Comparison of ENCODE assay signal across 38 cellular contexts in genomic region chr10:128361487-128361886, GRCh38.
"Had no signal": no experiment of that assay in that cellular context is flagged by ENCODE, and none has a peak within 500 bp of the region (broad histone marks: within the 10 kb centered on the region; RNA-seq: fewer than 3 reads in every experiment).

No MANE protein-coding gene starts in this region.

- H3K9me3 Mint-ChIP-seq: activated naive CD4-positive, alpha-beta T cell treated with anti-CD3 and anti-CD28 coated beads for 36 hours; activated naive CD4-positive, alpha-beta T cell treated with anti-CD3 and anti-CD28 coated beads, Interleukin-2, amount 10 ng/mL, durations not matched to agents 7 days and 5 days; activated naive CD4-positive, alpha-beta T cell treated with anti-CD3 and anti-CD28 coated beads, Interleukin-2, amount 50 U/mL, for 24 hours; activated naive CD4-positive, alpha-beta T cell treated with anti-CD3 and anti-CD28 coated beads, Interleukin-2, amount 50 U/mL, for 72 hours; activated naive CD8-positive, alpha-beta T cell treated with anti-CD3 and anti-CD28 coated beads for 36 hours; activated naive CD8-positive, alpha-beta T cell treated with anti-CD3 and anti-CD28 coated beads, Interleukin-2, amount 10 ng/mL, durations not matched to agents 7 days and 5 days; activated naive CD8-positive, alpha-beta T cell treated with anti-CD3 and anti-CD28 coated beads, Interleukin-2, amount 50 U/mL, for 24 hours; activated T-cell treated with anti-CD3 and anti-CD28 coated beads, Interleukin-2, amount 50 U/mL, for 24 hours; activated T-cell treated with anti-CD3 and anti-CD28 coated beads, Interleukin-2, amount 50 U/mL, for 4 hours; activated T-cell treated with anti-CD3 and anti-CD28 coated beads, Interleukin-2, amount 50 U/mL, for 72 hours; activated T-helper 1 cell treated with anti-CD3 and anti-CD28 coated beads, Interleukin-12 subunit alpha, Interleukin-12 subunit beta, Interleukin-2, Interleukin-4 antibody, amounts not matched to agents 30 ng/mL and 10 ng/mL and 1 ng/mL, durations not matched to agents 14 hours and 24 hours and 36 hours; activated T-helper 17 cell treated with anti-CD3 and anti-CD28 coated beads, Interleukin-2, amount 50 U/mL, for 72 hours; activated T-helper 2 cell treated with anti-CD3 and anti-CD28 coated beads, Interferon-gamma antibody, Interleukin-2, Interleukin-4, amounts not matched to agents 10 μg/mL and 5 μg/mL and 100 μg/mL, durations not matched to agents 14 hours and 24 hours and 36 hours; central memory CD8-positive, alpha-beta T cell had no signal

- H3K27me3 Mint-ChIP-seq: activated naive CD4-positive, alpha-beta T cell treated with anti-CD3 and anti-CD28 coated beads, Interleukin-2, amount 50 U/mL, for 24 hours; activated T-cell treated with anti-CD3 and anti-CD28 coated beads, Interleukin-2, amount 50 U/mL, for 24 hours had no signal

- H3K27ac Mint-ChIP-seq: activated naive CD4-positive, alpha-beta T cell treated with anti-CD3 and anti-CD28 coated beads for 36 hours; activated naive CD4-positive, alpha-beta T cell treated with anti-CD3 and anti-CD28 coated beads, Interleukin-2, amount 10 ng/mL, durations not matched to agents 7 days and 5 days; activated naive CD4-positive, alpha-beta T cell treated with anti-CD3 and anti-CD28 coated beads, Interleukin-2, amount 50 U/mL, for 24 hours; activated naive CD4-positive, alpha-beta T cell treated with anti-CD3 and anti-CD28 coated beads, Interleukin-2, amount 50 U/mL, for 72 hours; activated naive CD8-positive, alpha-beta T cell; activated naive CD8-positive, alpha-beta T cell treated with anti-CD3 and anti-CD28 coated beads for 36 hours; activated naive CD8-positive, alpha-beta T cell treated with anti-CD3 and anti-CD28 coated beads, Interleukin-2, amount 10 ng/mL, durations not matched to agents 7 days and 5 days; activated naive CD8-positive, alpha-beta T cell treated with anti-CD3 and anti-CD28 coated beads, Interleukin-2, amount 50 U/mL, for 24 hours; activated T-cell treated with anti-CD3 and anti-CD28 coated beads, Interleukin-2, amount 50 U/mL, for 24 hours; activated T-cell treated with anti-CD3 and anti-CD28 coated beads, Interleukin-2, amount 50 U/mL, for 72 hours; activated T-helper 1 cell treated with anti-CD3 and anti-CD28 coated beads, Interleukin-12 subunit alpha, Interleukin-12 subunit beta, Interleukin-2, Interleukin-4 antibody, amounts not matched to agents 30 ng/mL and 10 ng/mL and 1 ng/mL, durations not matched to agents 14 hours and 24 hours and 36 hours; activated T-helper 17 cell treated with anti-CD3 and anti-CD28 coated beads, Interleukin-2, amount 50 U/mL, for 72 hours; activated T-helper 2 cell treated with anti-CD3 and anti-CD28 coated beads, Interferon-gamma antibody, Interleukin-2, Interleukin-4, amounts not matched to agents 10 μg/mL and 5 μg/mL and 100 μg/mL, durations not matched to agents 14 hours and 24 hours and 36 hours; brain had no signal

- H3K27me3 ChIP-seq: adrenal gland, ascending aorta, body of pancreas, brain microvascular endothelial cell, cardiac muscle cell had no signal

- H3K4me3 ChIP-seq: adrenal gland, ascending aorta, body of pancreas, breast epithelium, cardiac muscle cell had no signal

- H3K36me3 Mint-ChIP-seq: activated naive CD4-positive, alpha-beta T cell treated with anti-CD3 and anti-CD28 coated beads, Interleukin-2, amount 10 ng/mL, durations not matched to agents 7 days and 5 days; activated naive CD4-positive, alpha-beta T cell treated with anti-CD3 and anti-CD28 coated beads, Interleukin-2, amount 50 U/mL, for 24 hours; activated naive CD4-positive, alpha-beta T cell treated with anti-CD3 and anti-CD28 coated beads, Interleukin-2, amount 50 U/mL, for 72 hours; activated naive CD8-positive, alpha-beta T cell; activated naive CD8-positive, alpha-beta T cell treated with anti-CD3 and anti-CD28 coated beads for 36 hours; activated naive CD8-positive, alpha-beta T cell treated with anti-CD3 and anti-CD28 coated beads, Interleukin-2, amount 10 ng/mL, durations not matched to agents 7 days and 5 days; brain had no signal

- H3K36me3 ChIP-seq: adrenal gland, ascending aorta, brain microvascular endothelial cell, breast epithelium, cardiac muscle cell had no signal

- H3K4me1 Mint-ChIP-seq: activated naive CD4-positive, alpha-beta T cell treated with anti-CD3 and anti-CD28 coated beads, Interleukin-2, amount 10 ng/mL, durations not matched to agents 7 days and 5 days; activated naive CD4-positive, alpha-beta T cell treated with anti-CD3 and anti-CD28 coated beads, Interleukin-2, amount 50 U/mL, for 24 hours; activated naive CD8-positive, alpha-beta T cell treated with anti-CD3 and anti-CD28 coated beads for 36 hours; activated naive CD8-positive, alpha-beta T cell treated with anti-CD3 and anti-CD28 coated beads, Interleukin-2, amount 10 ng/mL, durations not matched to agents 7 days and 5 days; activated naive CD8-positive, alpha-beta T cell treated with anti-CD3 and anti-CD28 coated beads, Interleukin-2, amount 50 U/mL, for 24 hours; brain; central memory CD8-positive, alpha-beta T cell had no signal

- H3K27ac ChIP-seq: adrenal gland, ascending aorta, body of pancreas, brain microvascular endothelial cell, breast epithelium, cardiac muscle cell had no signal

- H3K9me3 ChIP-seq: adrenal gland, ascending aorta, body of pancreas, breast epithelium had no signal

- H3K4me1 ChIP-seq: adrenal gland, ascending aorta, body of pancreas, breast epithelium had no signal

- H3K4me3 Mint-ChIP-seq: activated naive CD4-positive, alpha-beta T cell treated with anti-CD3 and anti-CD28 coated beads for 36 hours; activated naive CD4-positive, alpha-beta T cell treated with anti-CD3 and anti-CD28 coated beads, Interleukin-2, amount 10 ng/mL, durations not matched to agents 7 days and 5 days; activated naive CD4-positive, alpha-beta T cell treated with anti-CD3 and anti-CD28 coated beads, Interleukin-2, amount 50 U/mL, for 24 hours; activated naive CD8-positive, alpha-beta T cell; activated naive CD8-positive, alpha-beta T cell treated with anti-CD3 and anti-CD28 coated beads for 36 hours; activated naive CD8-positive, alpha-beta T cell treated with anti-CD3 and anti-CD28 coated beads, Interleukin-2, amount 10 ng/mL, durations not matched to agents 7 days and 5 days; activated naive CD8-positive, alpha-beta T cell treated with anti-CD3 and anti-CD28 coated beads, Interleukin-2, amount 50 U/mL, for 24 hours; activated T-cell treated with anti-CD3 and anti-CD28 coated beads, Interleukin-2, amount 50 U/mL, for 24 hours; activated T-cell treated with anti-CD3 and anti-CD28 coated beads, Interleukin-2, amount 50 U/mL, for 4 hours; activated T-cell treated with anti-CD3 and anti-CD28 coated beads, Interleukin-2, amount 50 U/mL, for 72 hours; activated T-helper 1 cell treated with anti-CD3 and anti-CD28 coated beads, Interleukin-12 subunit alpha, Interleukin-12 subunit beta, Interleukin-2, Interleukin-4 antibody, amounts not matched to agents 30 ng/mL and 10 ng/mL and 1 ng/mL, durations not matched to agents 14 hours and 24 hours and 36 hours; activated T-helper 17 cell treated with anti-CD3 and anti-CD28 coated beads, Interleukin-2, amount 50 U/mL, for 72 hours; brain; central memory CD8-positive, alpha-beta T cell had no signal

- DNase-seq: activated effector memory CD4-positive, alpha-beta T cell treated with anti-CD3 and anti-CD28 coated beads, Interleukin-2, amount 50 U/mL, for 16 hours; activated effector memory CD4-positive, alpha-beta T cell treated with Interleukin-2 at 50 U/mL for 16 hours; activated gamma-delta T cell; activated gamma-delta T cell treated with Interleukin-2 at 50 U/mL for 16 hours; activated naive CD4-positive, alpha-beta T cell; activated naive CD4-positive, alpha-beta T cell treated with anti-CD3 and anti-CD28 coated beads for 36 hours; activated naive CD4-positive, alpha-beta T cell treated with anti-CD3 and anti-CD28 coated beads, Interleukin-2, amount 10 ng/mL, durations not matched to agents 7 days and 5 days; activated naive CD4-positive, alpha-beta T cell treated with anti-CD3 and anti-CD28 coated beads, Interleukin-2, amount 50 U/mL, for 16 hours; activated naive CD4-positive, alpha-beta T cell treated with Interleukin-2 at 50 U/mL for 16 hours; activated naive CD8-positive, alpha-beta T cell treated with anti-CD3 and anti-CD28 coated beads for 36 hours; activated naive CD8-positive, alpha-beta T cell treated with anti-CD3 and anti-CD28 coated beads, Interleukin-2, amount 10 ng/mL, durations not matched to agents 7 days and 5 days; activated naive CD8-positive, alpha-beta T cell treated with anti-CD3 and anti-CD28 coated beads, Interleukin-2, amount 50 U/mL, for 24 hours; activated T-cell treated with anti-CD3 and anti-CD28 coated beads, Interleukin-2, amount 50 U/mL, for 1 hour; activated T-cell treated with anti-CD3 and anti-CD28 coated beads, Interleukin-2, amount 50 U/mL, for 24 hours; activated T-cell treated with anti-CD3 and anti-CD28 coated beads, Interleukin-2, amount 50 U/mL, for 4 hours; activated T-cell treated with anti-CD3 and anti-CD28 coated beads, Interleukin-2, amount 50 U/mL, for 48 hours; activated T-cell treated with anti-CD3 and anti-CD28 coated beads, Interleukin-2, amount 50 U/mL, for 72 hours; adrenal gland; amniotic stem cell; amygdala; anterior cingulate cortex; aorta; body of pancreas; brain microvascular endothelial cell; caudate nucleus; central memory CD4-positive, alpha-beta T cell; cerebellar nuclear complex had no signal
